1 cellular context compared by ENCODE assay signal in the genomic region with DNA sequence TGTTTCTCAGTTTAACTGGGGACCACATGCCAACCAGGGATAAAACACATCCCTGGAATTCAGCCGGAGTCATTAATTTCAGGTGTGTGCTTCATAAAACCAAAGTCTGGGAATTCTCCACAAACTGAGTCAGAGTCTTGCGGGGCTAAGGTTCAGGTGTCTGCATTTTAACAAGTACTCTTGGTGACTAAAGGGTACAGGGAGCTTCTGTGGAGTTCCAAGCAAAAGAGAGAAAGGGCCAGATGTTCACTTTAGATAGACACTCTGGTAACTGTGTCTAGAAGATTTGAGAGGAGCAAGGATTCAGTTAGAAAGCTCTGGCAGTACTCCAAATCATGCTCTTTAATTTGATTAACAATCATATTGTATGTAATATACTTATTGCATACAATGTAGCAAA.
TF ChIP-seq lines count a peak whose summit lies in the region.

No MANE protein-coding gene starts in this region.

TF ChIP-seq in K562, 482 proteins besides CTCF, POLR2A, EP300 and RAD21 (continued from another document and continues in another):
- TF ChIP-seq, protein P1, sequence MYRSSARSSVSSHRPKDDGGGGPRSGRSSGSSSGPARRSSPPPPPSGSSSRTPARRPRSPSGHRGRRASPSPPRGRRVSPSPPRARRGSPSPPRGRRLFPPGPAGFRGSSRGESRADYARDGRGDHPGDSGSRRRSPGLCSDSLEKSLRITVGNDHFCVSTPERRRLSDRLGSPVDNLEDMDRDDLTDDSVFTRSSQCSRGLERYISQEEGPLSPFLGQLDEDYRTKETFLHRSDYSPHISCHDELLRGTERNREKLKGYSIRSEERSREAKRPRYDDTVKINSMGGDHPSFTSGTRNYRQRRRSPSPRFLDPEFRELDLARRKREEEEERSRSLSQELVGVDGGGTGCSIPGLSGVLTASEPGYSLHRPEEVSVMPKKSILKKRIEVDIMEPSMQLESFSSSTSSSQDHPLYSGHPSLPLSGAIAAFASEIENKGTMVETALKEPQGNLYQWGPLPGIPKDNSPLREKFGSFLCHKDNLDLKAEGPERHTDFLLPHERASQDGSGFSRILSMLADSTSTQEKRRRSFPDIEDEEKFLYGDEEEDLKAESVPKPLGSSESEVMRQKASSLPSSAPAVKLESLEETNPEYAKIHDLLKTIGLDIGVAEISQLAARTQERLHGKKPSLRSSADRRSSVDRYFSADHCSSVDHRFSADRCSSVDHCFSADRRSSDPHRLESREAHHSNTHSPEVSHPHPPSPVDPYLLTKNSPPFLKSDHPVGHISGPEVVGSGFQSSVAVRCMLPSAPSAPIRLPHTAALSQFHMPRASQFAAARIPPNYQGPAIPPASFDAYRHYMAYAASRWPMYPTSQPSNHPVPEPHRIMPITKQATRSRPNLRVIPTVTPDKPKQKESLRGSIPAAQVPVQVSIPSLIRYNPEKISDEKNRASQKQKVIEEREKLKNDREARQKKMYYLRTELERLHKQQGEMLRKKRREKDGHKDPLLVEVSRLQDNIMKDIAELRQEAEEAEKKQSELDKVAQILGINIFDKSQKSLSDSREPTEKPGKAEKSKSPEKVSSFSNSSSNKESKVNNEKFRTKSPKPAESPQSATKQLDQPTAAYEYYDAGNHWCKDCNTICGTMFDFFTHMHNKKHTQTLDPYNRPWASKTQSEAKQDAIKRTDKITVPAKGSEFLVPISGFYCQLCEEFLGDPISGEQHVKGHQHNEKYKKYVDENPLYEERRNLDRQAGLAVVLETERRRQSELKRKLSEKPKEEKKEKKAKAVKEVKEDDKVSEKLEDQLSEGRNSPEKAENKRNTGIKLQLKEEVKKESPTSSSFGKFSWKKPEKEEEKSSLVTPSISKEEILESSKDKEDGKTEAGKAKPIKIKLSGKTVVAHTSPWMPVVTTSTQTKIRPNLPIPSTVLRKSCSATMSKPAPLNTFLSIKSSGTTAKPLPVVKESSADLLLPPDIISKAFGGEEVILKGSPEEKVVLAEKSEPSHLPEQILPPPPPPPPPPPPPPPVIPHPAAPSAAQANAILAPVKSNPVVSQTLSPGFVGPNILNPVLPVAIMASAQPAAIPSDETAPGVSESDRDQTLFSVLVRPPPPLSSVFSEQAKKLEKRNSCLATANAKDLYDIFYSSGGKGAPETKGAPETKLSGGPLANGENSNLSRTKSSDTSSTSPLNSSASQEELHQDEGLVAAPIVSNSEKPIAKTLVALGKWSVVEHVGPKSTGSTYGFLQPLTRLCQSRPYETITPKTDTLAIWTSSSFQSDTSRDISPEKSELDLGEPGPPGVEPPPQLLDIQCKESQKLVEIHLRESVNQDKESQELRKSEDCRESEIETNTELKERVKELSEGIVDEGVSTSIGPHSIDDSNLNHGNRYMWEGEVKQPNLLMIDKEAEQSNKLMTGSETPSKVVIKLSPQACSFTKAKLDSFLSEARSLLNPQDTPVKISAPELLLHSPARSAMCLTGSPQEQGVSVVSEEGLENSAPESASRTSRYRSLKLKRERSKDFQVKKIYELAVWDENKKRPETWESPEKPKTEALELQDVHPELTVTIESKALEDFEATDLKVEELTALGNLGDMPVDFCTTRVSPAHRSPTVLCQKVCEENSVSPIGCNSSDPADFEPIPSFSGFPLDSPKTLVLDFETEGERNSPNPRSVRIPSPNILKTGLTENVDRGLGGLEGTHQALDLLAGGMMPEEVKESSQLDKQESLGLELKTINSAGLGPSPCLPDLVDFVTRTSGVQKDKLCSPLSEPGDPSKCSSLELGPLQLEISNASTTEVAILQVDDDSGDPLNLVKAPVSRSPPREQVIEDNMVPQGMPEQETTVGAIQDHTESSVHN (IDR thresholded peaks at IDR 0.05; ENCODE audit: borderline replicate concordance in 1 of 2, low read depth in 1 of 2), result no peak
- TF ChIP-seq SNRNP70 (optimal IDR thresholded peaks at IDR 0.05; ENCODE audit: low read depth, low read length) (no peak), SOX6 (IDR thresholded peaks at IDR 0.05) (peak; percentile 76), CBX1 (IDR thresholded peaks at IDR 0.05; ENCODE audit: low read depth) (no peak), MYNN (IDR thresholded peaks at IDR 0.05) (no peak), MYNN (CRISPR knock-in tag; IDR thresholded peaks at IDR 0.05) (no peak), DIDO1 (tag; IDR thresholded peaks at IDR 0.05; ENCODE audit: low read depth) (no peak), ZNF121 (CRISPR knock-in tag; conservative IDR thresholded peaks at IDR 0.05) (no peak), TRIM24 (IDR thresholded peaks at IDR 0.05) (peak; percentile 23 to 49; a peak in 2 of 4 replicates), SRSF3 (IDR thresholded peaks at IDR 0.05; ENCODE audit: insufficient read depth, low read length) (no peak), TBL1XR1 (IDR thresholded peaks at IDR 0.05; ENCODE audit: low read length in 2 of 2) (0 out of 4 replicates have a peak, but pooled peaks of 1 of the 2 experiments have one; percentile 27), SMAD4 (CRISPR knock-in tag; conservative IDR thresholded peaks at IDR 0.05) (peak; percentile 37; the same call in 1 of the 2 replicates), SMC3 (conservative IDR thresholded peaks at IDR 0.05; ENCODE audit: insufficient read depth, low read depth, low read length) (no peak), SUPT5H (IDR thresholded peaks at IDR 0.05) (no peak), CREB1 (IDR thresholded peaks at IDR 0.05) (no peak), CREB1 (CRISPR knock-in tag; IDR thresholded peaks at IDR 0.05) (no peak), ZFP36 (IDR thresholded peaks at IDR 0.05; ENCODE audit: low read depth, low read length, partially characterized antibody) (no peak), ADNP (tag; IDR thresholded peaks at IDR 0.05) (no peak), PTBP1 (IDR thresholded peaks at IDR 0.05; ENCODE audit: low read depth, low read length) (no peak), GATA2 (CRISPR knock-in tag; IDR thresholded peaks at IDR 0.05) (peak; percentile 56; the same call in 1 of the 2 replicates), SRF (CRISPR knock-in tag; IDR thresholded peaks at IDR 0.05) (no peak), CAMTA2 (CRISPR knock-in tag; conservative IDR thresholded peaks at IDR 0.05) (no peak), ZNF561 (CRISPR knock-in tag; conservative IDR thresholded peaks at IDR 0.05) (no peak), NCOR1 (IDR thresholded peaks at IDR 0.05) (peak; percentile 69), HIVEP1 (CRISPR knock-in tag; IDR thresholded peaks at IDR 0.05) (no peak), TRIM28 (IDR thresholded peaks at IDR 0.05) (no peak), SMARCE1 (IDR thresholded peaks at IDR 0.05) (peak; percentile 88), EWSR1 (IDR thresholded peaks at IDR 0.05; ENCODE audit: borderline replicate concordance, low read depth, partially characterized antibody) (no peak), CCAR2 (IDR thresholded peaks at IDR 0.05; ENCODE audit: low read depth, low read length) (no peak), FUS (optimal IDR thresholded peaks at IDR 0.05; ENCODE audit: low read depth, low read length) (no peak), KLF10 (CRISPR knock-in tag; IDR thresholded peaks at IDR 0.05) (no peak)
- TF ChIP-seq, protein P2, sequence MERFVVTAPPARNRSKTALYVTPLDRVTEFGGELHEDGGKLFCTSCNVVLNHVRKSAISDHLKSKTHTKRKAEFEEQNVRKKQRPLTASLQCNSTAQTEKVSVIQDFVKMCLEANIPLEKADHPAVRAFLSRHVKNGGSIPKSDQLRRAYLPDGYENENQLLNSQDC (CRISPR knock-in tag; IDR thresholded peaks at IDR 0.05), result no peak
- TF ChIP-seq, protein P3, sequence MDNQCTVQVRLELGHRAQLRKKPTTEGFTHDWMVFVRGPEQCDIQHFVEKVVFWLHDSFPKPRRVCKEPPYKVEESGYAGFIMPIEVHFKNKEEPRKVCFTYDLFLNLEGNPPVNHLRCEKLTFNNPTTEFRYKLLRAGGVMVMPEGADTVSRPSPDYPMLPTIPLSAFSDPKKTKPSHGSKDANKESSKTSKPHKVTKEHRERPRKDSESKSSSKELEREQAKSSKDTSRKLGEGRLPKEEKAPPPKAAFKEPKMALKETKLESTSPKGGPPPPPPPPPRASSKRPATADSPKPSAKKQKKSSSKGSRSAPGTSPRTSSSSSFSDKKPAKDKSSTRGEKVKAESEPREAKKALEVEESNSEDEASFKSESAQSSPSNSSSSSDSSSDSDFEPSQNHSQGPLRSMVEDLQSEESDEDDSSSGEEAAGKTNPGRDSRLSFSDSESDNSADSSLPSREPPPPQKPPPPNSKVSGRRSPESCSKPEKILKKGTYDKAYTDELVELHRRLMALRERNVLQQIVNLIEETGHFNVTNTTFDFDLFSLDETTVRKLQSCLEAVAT (IDR thresholded peaks at IDR 0.05), result no peak
- TF ChIP-seq, protein P4, sequence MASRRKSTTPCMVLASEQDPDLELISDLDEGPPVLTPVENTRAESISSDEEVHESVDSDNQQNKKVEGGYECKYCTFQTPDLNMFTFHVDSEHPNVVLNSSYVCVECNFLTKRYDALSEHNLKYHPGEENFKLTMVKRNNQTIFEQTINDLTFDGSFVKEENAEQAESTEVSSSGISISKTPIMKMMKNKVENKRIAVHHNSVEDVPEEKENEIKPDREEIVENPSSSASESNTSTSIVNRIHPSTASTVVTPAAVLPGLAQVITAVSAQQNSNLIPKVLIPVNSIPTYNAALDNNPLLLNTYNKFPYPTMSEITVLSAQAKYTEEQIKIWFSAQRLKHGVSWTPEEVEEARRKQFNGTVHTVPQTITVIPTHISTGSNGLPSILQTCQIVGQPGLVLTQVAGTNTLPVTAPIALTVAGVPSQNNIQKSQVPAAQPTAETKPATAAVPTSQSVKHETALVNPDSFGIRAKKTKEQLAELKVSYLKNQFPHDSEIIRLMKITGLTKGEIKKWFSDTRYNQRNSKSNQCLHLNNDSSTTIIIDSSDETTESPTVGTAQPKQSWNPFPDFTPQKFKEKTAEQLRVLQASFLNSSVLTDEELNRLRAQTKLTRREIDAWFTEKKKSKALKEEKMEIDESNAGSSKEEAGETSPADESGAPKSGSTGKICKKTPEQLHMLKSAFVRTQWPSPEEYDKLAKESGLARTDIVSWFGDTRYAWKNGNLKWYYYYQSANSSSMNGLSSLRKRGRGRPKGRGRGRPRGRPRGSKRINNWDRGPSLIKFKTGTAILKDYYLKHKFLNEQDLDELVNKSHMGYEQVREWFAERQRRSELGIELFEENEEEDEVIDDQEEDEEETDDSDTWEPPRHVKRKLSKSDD (conservative IDR thresholded peaks at IDR 0.05; ENCODE audit: low read length), result no peak
- TF ChIP-seq, protein P5, sequence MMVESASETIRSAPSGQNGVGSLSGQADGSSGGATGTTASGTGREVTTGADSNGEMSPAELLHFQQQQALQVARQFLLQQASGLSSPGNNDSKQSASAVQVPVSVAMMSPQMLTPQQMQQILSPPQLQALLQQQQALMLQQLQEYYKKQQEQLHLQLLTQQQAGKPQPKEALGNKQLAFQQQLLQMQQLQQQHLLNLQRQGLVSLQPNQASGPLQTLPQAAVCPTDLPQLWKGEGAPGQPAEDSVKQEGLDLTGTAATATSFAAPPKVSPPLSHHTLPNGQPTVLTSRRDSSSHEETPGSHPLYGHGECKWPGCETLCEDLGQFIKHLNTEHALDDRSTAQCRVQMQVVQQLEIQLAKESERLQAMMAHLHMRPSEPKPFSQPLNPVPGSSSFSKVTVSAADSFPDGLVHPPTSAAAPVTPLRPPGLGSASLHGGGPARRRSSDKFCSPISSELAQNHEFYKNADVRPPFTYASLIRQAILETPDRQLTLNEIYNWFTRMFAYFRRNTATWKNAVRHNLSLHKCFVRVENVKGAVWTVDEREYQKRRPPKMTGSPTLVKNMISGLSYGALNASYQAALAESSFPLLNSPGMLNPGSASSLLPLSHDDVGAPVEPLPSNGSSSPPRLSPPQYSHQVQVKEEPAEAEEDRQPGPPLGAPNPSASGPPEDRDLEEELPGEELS (CRISPR knock-in tag; IDR thresholded peaks at IDR 0.05; ENCODE audit: borderline replicate concordance), result no peak
- TF ChIP-seq, protein P6, sequence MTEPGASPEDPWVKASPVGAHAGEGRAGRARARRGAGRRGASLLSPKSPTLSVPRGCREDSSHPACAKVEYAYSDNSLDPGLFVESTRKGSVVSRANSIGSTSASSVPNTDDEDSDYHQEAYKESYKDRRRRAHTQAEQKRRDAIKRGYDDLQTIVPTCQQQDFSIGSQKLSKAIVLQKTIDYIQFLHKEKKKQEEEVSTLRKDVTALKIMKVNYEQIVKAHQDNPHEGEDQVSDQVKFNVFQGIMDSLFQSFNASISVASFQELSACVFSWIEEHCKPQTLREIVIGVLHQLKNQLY (CRISPR knock-in tag; conservative IDR thresholded peaks at IDR 0.05), result no peak
- TF ChIP-seq, protein P7, sequence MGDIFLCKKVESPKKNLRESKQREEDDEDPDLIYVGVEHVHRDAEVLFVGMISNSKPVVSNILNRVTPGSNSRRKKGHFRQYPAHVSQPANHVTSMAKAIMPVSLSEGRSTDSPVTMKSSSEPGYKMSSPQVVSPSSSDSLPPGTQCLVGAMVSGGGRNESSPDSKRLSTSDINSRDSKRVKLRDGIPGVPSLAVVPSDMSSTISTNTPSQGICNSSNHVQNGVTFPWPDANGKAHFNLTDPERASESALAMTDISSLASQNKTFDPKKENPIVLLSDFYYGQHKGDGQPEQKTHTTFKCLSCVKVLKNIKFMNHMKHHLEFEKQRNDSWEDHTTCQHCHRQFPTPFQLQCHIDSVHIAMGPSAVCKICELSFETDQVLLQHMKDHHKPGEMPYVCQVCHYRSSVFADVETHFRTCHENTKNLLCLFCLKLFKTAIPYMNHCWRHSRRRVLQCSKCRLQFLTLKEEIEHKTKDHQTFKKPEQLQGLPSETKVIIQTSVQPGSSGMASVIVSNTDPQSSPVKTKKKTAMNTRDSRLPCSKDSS (IDR thresholded peaks at IDR 0.05; ENCODE audit: low read depth, partially characterized antibody), result no peak
- TF ChIP-seq, protein P8, sequence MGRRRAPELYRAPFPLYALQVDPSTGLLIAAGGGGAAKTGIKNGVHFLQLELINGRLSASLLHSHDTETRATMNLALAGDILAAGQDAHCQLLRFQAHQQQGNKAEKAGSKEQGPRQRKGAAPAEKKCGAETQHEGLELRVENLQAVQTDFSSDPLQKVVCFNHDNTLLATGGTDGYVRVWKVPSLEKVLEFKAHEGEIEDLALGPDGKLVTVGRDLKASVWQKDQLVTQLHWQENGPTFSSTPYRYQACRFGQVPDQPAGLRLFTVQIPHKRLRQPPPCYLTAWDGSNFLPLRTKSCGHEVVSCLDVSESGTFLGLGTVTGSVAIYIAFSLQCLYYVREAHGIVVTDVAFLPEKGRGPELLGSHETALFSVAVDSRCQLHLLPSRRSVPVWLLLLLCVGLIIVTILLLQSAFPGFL (CRISPR knock-in tag; IDR thresholded peaks at IDR 0.05), result no peak
